31 cellular contexts compared by ENCODE assay signal in genomic region chr2:71669628-71670429, GRCh38.
DNase-seq lines count a peak whose midpoint lies in the region; ATAC-seq and TF ChIP-seq lines count a peak whose summit lies in the region.
"Had no signal": no experiment of that assay in that cellular context is flagged by ENCODE, and none has a peak within 500 bp of the region (broad histone marks: within the 10 kb centered on the region; RNA-seq: fewer than 3 reads in every experiment).

No MANE protein-coding gene starts in this region.

- CTCF ChIA-PET in PC-3 (lab: Charles Lee) = no interaction called here

- no peaks in the 10 kb centered on the region for H3K9me3 Mint-ChIP-seq in activated naive CD8-positive, alpha-beta T cell treated with anti-CD3 and anti-CD28 coated beads, Interleukin-2, amount 10 ng/mL, durations not matched to agents 7 days and 5 days
- H3K9me3 Mint-ChIP-seq in activated naive CD8-positive, alpha-beta T cell treated with anti-CD3 and anti-CD28 coated beads, Interleukin-2, amount 50 U/mL, for 24 hours = no peaks in the 10 kb centered on the region
- H3K9me3 Mint-ChIP-seq: activated naive CD4-positive, alpha-beta T cell treated with anti-CD3 and anti-CD28 coated beads, Interleukin-2, amount 50 U/mL, for 24 hours; activated T-helper 17 cell treated with anti-CD3 and anti-CD28 coated beads, Interleukin-2, amount 50 U/mL, for 72 hours; CD4-positive, alpha-beta T cell; HFFc6; IgD-negative memory B cell had no signal

- in situ Hi-C loops in G401 (cut with HindIII; ENCODE audit: low sequenced_read_pairs) = no loop called here

- peak overlapping the region; percentile 69 for H3K18ac ChIP-seq in neuronal stem cell (ENCODE audit: low read length)

- no peak overlapping the region for H2AFZ ChIP-seq in neuronal stem cell (ENCODE audit: low read length)
- H2AFZ ChIP-seq in PC-3 (ENCODE audit: low read length) = no peak overlapping the region
- H2AFZ ChIP-seq: GM23248, PC-9 had no signal

- H3K4me3 ChIP-seq in neuronal stem cell (ENCODE audit: low read length in 2 of 2) (no peak overlapping the region), upper lobe of right lung (no peak overlapping the region), PC-3 (ENCODE audit: low read length) (no peak overlapping the region)
- H3K4me3 ChIP-seq: cardiac muscle cell, esophagus squamous epithelium, GM23248, left lung, PC-9, testis had no signal

- no peak overlapping the region for H4K91ac ChIP-seq in neuronal stem cell (ENCODE audit: low read depth, low read length, poor library complexity)

- H2BK5ac ChIP-seq in neuronal stem cell (ENCODE audit: low read length) = no peak overlapping the region

- H3K4ac ChIP-seq in neuronal stem cell (ENCODE audit: low read length) = no peak overlapping the region

- H3K23ac ChIP-seq in neuronal stem cell (ENCODE audit: low read depth, low read length, poor library complexity) = peak overlapping the region; percentile 92

- no peaks in the 10 kb centered on the region for H3K36me3 Mint-ChIP-seq in activated naive CD8-positive, alpha-beta T cell treated with anti-CD3 and anti-CD28 coated beads, Interleukin-2, amount 10 ng/mL, durations not matched to agents 7 days and 5 days
- no peaks in the 10 kb centered on the region for H3K36me3 Mint-ChIP-seq in activated naive CD8-positive, alpha-beta T cell treated with anti-CD3 and anti-CD28 coated beads, Interleukin-2, amount 50 U/mL, for 24 hours (ENCODE audit: low read depth)
- H3K36me3 Mint-ChIP-seq: activated naive CD4-positive, alpha-beta T cell treated with anti-CD3 and anti-CD28 coated beads, Interleukin-2, amount 50 U/mL, for 24 hours; IgD-negative memory B cell; naive thymus-derived CD4-positive, alpha-beta T cell had no signal

- H3K79me1 ChIP-seq in neuronal stem cell (ENCODE audit: low read depth, low read length) = no peaks in the 10 kb centered on the region

- H4K20me1 ChIP-seq in PC-3 (ENCODE audit: low read length) = no peaks in the 10 kb centered on the region

- no peak for TF ChIP-seq CTCF in upper lobe of right lung (IDR thresholded peaks at IDR 0.05)
- no peak for TF ChIP-seq CTCF in PC-3 (conservative IDR thresholded peaks at IDR 0.05; ENCODE audit: low read depth, low read length)

- H3K9ac ChIP-seq in neuronal stem cell (ENCODE audit: low read depth, low read length, poor library complexity) (no peak overlapping the region), PC-3 (ENCODE audit: low read length) (no peak overlapping the region)
- H3K9ac ChIP-seq: GM23248 had no signal

- peak overlapping the region; percentile 23 for H2BK15ac ChIP-seq in neuronal stem cell (ENCODE audit: low read length)

- no peak overlapping the region for H3K4me3 Mint-ChIP-seq in activated naive CD8-positive, alpha-beta T cell treated with anti-CD3 and anti-CD28 coated beads, Interleukin-2, amount 10 ng/mL, durations not matched to agents 7 days and 5 days
- no peak overlapping the region for H3K4me3 Mint-ChIP-seq in activated naive CD8-positive, alpha-beta T cell treated with anti-CD3 and anti-CD28 coated beads, Interleukin-2, amount 50 U/mL, for 24 hours
- H3K4me3 Mint-ChIP-seq: activated naive CD4-positive, alpha-beta T cell treated with anti-CD3 and anti-CD28 coated beads, Interleukin-2, amount 50 U/mL, for 24 hours; activated T-helper 17 cell treated with anti-CD3 and anti-CD28 coated beads, Interleukin-2, amount 50 U/mL, for 72 hours; CD4-positive, alpha-beta T cell; HFFc6; IgD-negative memory B cell; naive thymus-derived CD4-positive, alpha-beta T cell had no signal

- H3K27ac Mint-ChIP-seq in activated naive CD8-positive, alpha-beta T cell treated with anti-CD3 and anti-CD28 coated beads, Interleukin-2, amount 10 ng/mL, durations not matched to agents 7 days and 5 days = no peak overlapping the region
- H3K27ac Mint-ChIP-seq in activated naive CD8-positive, alpha-beta T cell treated with anti-CD3 and anti-CD28 coated beads, Interleukin-2, amount 50 U/mL, for 24 hours = no peak overlapping the region
- H3K27ac Mint-ChIP-seq: activated naive CD4-positive, alpha-beta T cell treated with anti-CD3 and anti-CD28 coated beads, Interleukin-2, amount 50 U/mL, for 24 hours; activated T-helper 17 cell treated with anti-CD3 and anti-CD28 coated beads, Interleukin-2, amount 50 U/mL, for 72 hours; CD4-positive, alpha-beta T cell; HFFc6; naive thymus-derived CD4-positive, alpha-beta T cell had no signal

- no peaks in the 10 kb centered on the region for H3K79me2 ChIP-seq in PC-3 (ENCODE audit: low read length)

- intact Hi-C loops in upper lobe of right lung (cut with DNase I) (no loop called here), PC-3 (cut with micrococcal nuclease) (no loop called here)

- peak; percentile 8 for DNase-seq in activated naive CD8-positive, alpha-beta T cell treated with anti-CD3 and anti-CD28 coated beads, Interleukin-2, amount 10 ng/mL, durations not matched to agents 7 days and 5 days
- no peak for DNase-seq in activated naive CD8-positive, alpha-beta T cell treated with anti-CD3 and anti-CD28 coated beads, Interleukin-2, amount 50 U/mL, for 24 hours
- DNase-seq in ecto neural progenitor cell (ENCODE audit: low spot score) = peak; percentile 34
- DNase-seq in neuronal stem cell (ENCODE audit: low spot score) = no peak
- peak; percentile 45 for DNase-seq in upper lobe of right lung
- DNase-seq in activated CD4-positive, CD25-positive, alpha-beta regulatory T cell (lab: John Stamatoyannopoulos, UW) = no peak
- DNase-seq in G401 (ENCODE audit: low spot score) = no peak
- no peak for DNase-seq in PC-3
- DNase-seq: activated CD4-positive, alpha-beta T cell treated with anti-CD3 and anti-CD28 coated beads, Interleukin-2, amount 50 U/mL, for 1 hour; AML-193; anterior cingulate cortex; CD4-positive, alpha-beta T cell; esophagus squamous epithelium; foreskin melanocyte; GM23248; HFFc6; left lung; NCI-H1048; NCI-H1694 treated with DMSO at 0.1 percent for 48 hours; NCI-H2171; NCI-H510A treated with DMSO at 0.1 percent for 48 hours; PC-9; SHP77; stimulated activated naive CD4-positive, alpha-beta T cell treated with Interleukin-2 at 50 U/mL for 16 hours; T1000; testis had no signal

- no peaks in the 10 kb centered on the region for H3K4me1 Mint-ChIP-seq in activated naive CD8-positive, alpha-beta T cell treated with anti-CD3 and anti-CD28 coated beads, Interleukin-2, amount 10 ng/mL, durations not matched to agents 7 days and 5 days
- no peaks in the 10 kb centered on the region for H3K4me1 Mint-ChIP-seq in activated naive CD8-positive, alpha-beta T cell treated with anti-CD3 and anti-CD28 coated beads, Interleukin-2, amount 50 U/mL, for 24 hours
- H3K4me1 Mint-ChIP-seq: activated naive CD4-positive, alpha-beta T cell treated with anti-CD3 and anti-CD28 coated beads, Interleukin-2, amount 50 U/mL, for 24 hours; activated T-helper 17 cell treated with anti-CD3 and anti-CD28 coated beads, Interleukin-2, amount 50 U/mL, for 72 hours; naive thymus-derived CD4-positive, alpha-beta T cell had no signal

- H3K27ac ChIP-seq in neuronal stem cell (replicated peaks; ENCODE audit: low read length) (no peak overlapping the region), upper lobe of right lung (no peak overlapping the region), PC-3 (ENCODE audit: low read length) (no peak overlapping the region)
- H3K27ac ChIP-seq: cardiac muscle cell, esophagus squamous epithelium, GM23248, left lung, PC-9, testis had no signal

- H3F3A ChIP-seq in PC-3 (ENCODE audit: low read length, unreplicated experiment) = no peaks in the 10 kb centered on the region

- H3K4me2 ChIP-seq in neuronal stem cell (ENCODE audit: insufficient read depth, low read length, poor library complexity, severe bottlenecking) = no peak overlapping the region
- no peak overlapping the region for H3K4me2 ChIP-seq in PC-3 (ENCODE audit: low read length)
- H3K4me2 ChIP-seq: PC-9 had no signal

- H3K4me1 ChIP-seq in neuronal stem cell (ENCODE audit: control insufficient read depth in 2 of 2, insufficient read depth in 1 of 2, low read depth in 1 of 2, low read length in 2 of 2) = peaks cover 0 to 3% of the 10 kb centered on the region in 2 donors
- no peaks in the 10 kb centered on the region for H3K4me1 ChIP-seq in upper lobe of right lung
- H3K4me1 ChIP-seq in PC-3 (ENCODE audit: insufficient read depth, low read length) = no peaks in the 10 kb centered on the region
- H3K4me1 ChIP-seq: esophagus squamous epithelium, left lung, testis had no signal

- H2BK12ac ChIP-seq in neuronal stem cell (ENCODE audit: low read length) = no peak overlapping the region

- H4K8ac ChIP-seq in neuronal stem cell (ENCODE audit: low read depth, low read length) = no peak overlapping the region

- peak overlapping the region; percentile 93 for H2AK5ac ChIP-seq in neuronal stem cell (ENCODE audit: low read depth, low read length)

- H3K27me3 Mint-ChIP-seq in activated naive CD8-positive, alpha-beta T cell treated with anti-CD3 and anti-CD28 coated beads, Interleukin-2, amount 10 ng/mL, durations not matched to agents 7 days and 5 days = no peaks in the 10 kb centered on the region
- no peaks in the 10 kb centered on the region for H3K27me3 Mint-ChIP-seq in activated naive CD8-positive, alpha-beta T cell treated with anti-CD3 and anti-CD28 coated beads, Interleukin-2, amount 50 U/mL, for 24 hours
- H3K27me3 Mint-ChIP-seq: activated naive CD4-positive, alpha-beta T cell treated with anti-CD3 and anti-CD28 coated beads, Interleukin-2, amount 50 U/mL, for 24 hours had no signal

- H3K36me3 ChIP-seq in neuronal stem cell (replicated peaks in 1 of 2; ENCODE audit: control insufficient read depth in 2 of 2, insufficient read depth in 2 of 2, low read length in 2 of 2) (no peaks in the 10 kb centered on the region), upper lobe of right lung (no peaks in the 10 kb centered on the region), PC-3 (ENCODE audit: low read depth, low read length) (no peaks in the 10 kb centered on the region)

- ATAC-seq in activated naive CD8-positive, alpha-beta T cell treated with anti-CD3 and anti-CD28 coated beads, Interleukin-2, amount 10 ng/mL, durations not matched to agents 7 days and 5 days (ENCODE audit: low read depth) = no peak
- ATAC-seq in activated naive CD8-positive, alpha-beta T cell treated with anti-CD3 and anti-CD28 coated beads, Interleukin-2, amount 50 U/mL, for 24 hours = no peak
- ATAC-seq in upper lobe of right lung (no peak), PC-3 (no peak)
- ATAC-seq: activated T-helper 17 cell treated with anti-CD3 and anti-CD28 coated beads, Interleukin-2, amount 50 U/mL, for 72 hours; left lung; naive thymus-derived CD4-positive, alpha-beta T cell had no signal

- H2BK120ac ChIP-seq in neuronal stem cell (ENCODE audit: low read depth, low read length) = no peak overlapping the region

- H3K9me2 ChIP-seq in PC-3 (replicated peaks; ENCODE audit: low read length) = no peaks in the 10 kb centered on the region

- POLR2A ChIA-PET in activated naive CD8-positive, alpha-beta T cell treated with anti-CD3 and anti-CD28 coated beads, Interleukin-2, amount 10 ng/mL, durations not matched to agents 7 days and 5 days (lab: Charles Lee) = no interaction called here
- POLR2A ChIA-PET in PC-3 (lab: Charles Lee; ENCODE audit: unreplicated experiment) = no interaction called here

- no CpG with 5 or more reads among the region's 8 CpGs for WGBS in neuronal stem cell (ENCODE audit: extremely low coverage in 2 of 2, insufficient read length in 2 of 2, insufficient replicate concordance in 1 of 2), 2 donors

- H3K9me3 ChIP-seq in neuronal stem cell (replicated peaks in 1 of 2; ENCODE audit: control insufficient read depth in 2 of 2, insufficient read depth in 1 of 2, low read depth in 1 of 2, low read length in 2 of 2) = no peaks in the 10 kb centered on the region
- H3K9me3 ChIP-seq in upper lobe of right lung = no peaks in the 10 kb centered on the region
- H3K9me3 ChIP-seq in PC-3 (ENCODE audit: low read length) = no peaks in the 10 kb centered on the region
- H3K9me3 ChIP-seq: esophagus squamous epithelium, left lung, testis had no signal

- H3K27me3 ChIP-seq in neuronal stem cell (ENCODE audit: control insufficient read depth in 3 of 3, insufficient read depth in 3 of 3, low read depth in 1 of 3, low read length in 3 of 3) = peaks cover 0 to 4% (median 0%) of the 10 kb centered on the region in 3 experiments
- no peaks in the 10 kb centered on the region for H3K27me3 ChIP-seq in upper lobe of right lung
- no peaks in the 10 kb centered on the region for H3K27me3 ChIP-seq in PC-3 (ENCODE audit: low read length)
- H3K27me3 ChIP-seq: cardiac muscle cell, esophagus squamous epithelium, left lung, testis had no signal

- BruUV-seq in PC-3 (replicated peaks; lab: Mats Ljungman, UMichigan) = no TSS peak

- H3K14ac ChIP-seq in neuronal stem cell (ENCODE audit: low read length) = peak overlapping the region; percentile 31

Comparison
In these comparisons a context has a peak if more than half of its experiments do, and no peak if none do; other contexts are left out.
1. DNase-seq: peak in activated naive CD8-positive, alpha-beta T cell treated with anti-CD3 and anti-CD28 coated beads, Interleukin-2, amount 10 ng/mL, durations not matched to agents 7 days and 5 days (single experiment), ecto neural progenitor cell (single experiment) and upper lobe of right lung (single experiment); none in activated naive CD8-positive, alpha-beta T cell treated with anti-CD3 and anti-CD28 coated beads, Interleukin-2, amount 50 U/mL, for 24 hours (single experiment), neuronal stem cell (single experiment), activated CD4-positive, CD25-positive, alpha-beta regulatory T cell (0 of 4), G401 (single experiment) and PC-3 (single experiment).